ENCODE assay signal across 19 cellular contexts in genomic region chr19:54756199-54757110, GRCh38. TPM values are rescaled to one million over a fixed set of nuclear protein-coding genes. Genes with fewer than 3 reads are reported as not detected.
"Had no signal": no experiment of that assay in that cellular context is flagged by ENCODE, and none has a peak within 500 bp of the region (broad histone marks: within the 10 kb centered on the region; RNA-seq: fewer than 3 reads in every experiment).

No MANE protein-coding gene starts in this region.

RNA-seq across cellular contexts. Expression of gene KIR2DL1, which starts 13.1 kb away (rescaled TPM):
- total RNA-seq: activated naive CD4-positive, alpha-beta T cell treated with anti-CD3 and anti-CD28 coated beads for 36 hours; activated naive CD4-positive, alpha-beta T cell treated with anti-CD3 and anti-CD28 coated beads, Interleukin-2, amount 50 U/mL, for 72 hours; activated naive CD8-positive, alpha-beta T cell treated with anti-CD3 and anti-CD28 coated beads for 36 hours; activated naive CD8-positive, alpha-beta T cell treated with anti-CD3 and anti-CD28 coated beads, Interleukin-2, amount 10 ng/mL, durations not matched to agents 7 days and 5 days; activated T-cell treated with anti-CD3 and anti-CD28 coated beads, Interleukin-2, amount 50 U/mL, for 4 hours; activated T-helper 1 cell treated with anti-CD3 and anti-CD28 coated beads, Interleukin-12 subunit alpha, Interleukin-12 subunit beta, Interleukin-2, Interleukin-4 antibody, amounts not matched to agents 30 ng/mL and 10 ng/mL and 1 ng/mL, durations not matched to agents 14 hours and 24 hours and 36 hours; activated T-helper 17 cell treated with anti-CD3 and anti-CD28 coated beads, Interleukin-2, amount 50 U/mL, for 72 hours; activated T-helper 2 cell treated with anti-CD3 and anti-CD28 coated beads, Interferon-gamma antibody, Interleukin-2, Interleukin-4, amounts not matched to agents 10 μg/mL and 5 μg/mL and 100 μg/mL, durations not matched to agents 14 hours and 24 hours and 36 hours; adrenal gland; aorta; ascending aorta; astrocyte; body of pancreas; breast epithelium; bronchial epithelial cell; cardiac muscle cell; cardiac septum had no signal
- polyA plus RNA-seq: adipose tissue, aorta, cardiac muscle cell had no signal

RNA-seq across cellular contexts. Expression of gene KIR2DL3, which starts 18.1 kb away (rescaled TPM):
- total RNA-seq: activated naive CD4-positive, alpha-beta T cell treated with anti-CD3 and anti-CD28 coated beads for 36 hours; activated naive CD8-positive, alpha-beta T cell treated with anti-CD3 and anti-CD28 coated beads for 36 hours; activated T-cell treated with anti-CD3 and anti-CD28 coated beads, Interleukin-2, amount 50 U/mL, for 72 hours; activated T-helper 1 cell treated with anti-CD3 and anti-CD28 coated beads, Interleukin-12 subunit alpha, Interleukin-12 subunit beta, Interleukin-2, Interleukin-4 antibody, amounts not matched to agents 30 ng/mL and 10 ng/mL and 1 ng/mL, durations not matched to agents 14 hours and 24 hours and 36 hours; activated T-helper 17 cell treated with anti-CD3 and anti-CD28 coated beads, Interleukin-2, amount 50 U/mL, for 72 hours; activated T-helper 2 cell treated with anti-CD3 and anti-CD28 coated beads, Interferon-gamma antibody, Interleukin-2, Interleukin-4, amounts not matched to agents 10 μg/mL and 5 μg/mL and 100 μg/mL, durations not matched to agents 14 hours and 24 hours and 36 hours; aorta; ascending aorta; astrocyte; body of pancreas; breast epithelium; bronchial epithelial cell; cardiac muscle cell; cardiac septum had no signal
- polyA plus RNA-seq: aorta, cardiac muscle cell had no signal

RNA-seq across cellular contexts. Expression of gene KIR3DL3, which starts 32.2 kb away (rescaled TPM):
- total RNA-seq: activated naive CD4-positive, alpha-beta T cell treated with anti-CD3 and anti-CD28 coated beads for 36 hours; activated naive CD4-positive, alpha-beta T cell treated with anti-CD3 and anti-CD28 coated beads, Interleukin-2, amount 50 U/mL, for 72 hours; activated naive CD8-positive, alpha-beta T cell treated with anti-CD3 and anti-CD28 coated beads for 36 hours; activated naive CD8-positive, alpha-beta T cell treated with anti-CD3 and anti-CD28 coated beads, Interleukin-2, amount 10 ng/mL, durations not matched to agents 7 days and 5 days; activated T-cell treated with anti-CD3 and anti-CD28 coated beads, Interleukin-2, amount 50 U/mL, for 4 hours; activated T-cell treated with anti-CD3 and anti-CD28 coated beads, Interleukin-2, amount 50 U/mL, for 72 hours; activated T-helper 1 cell treated with anti-CD3 and anti-CD28 coated beads, Interleukin-12 subunit alpha, Interleukin-12 subunit beta, Interleukin-2, Interleukin-4 antibody, amounts not matched to agents 30 ng/mL and 10 ng/mL and 1 ng/mL, durations not matched to agents 14 hours and 24 hours and 36 hours; activated T-helper 17 cell treated with anti-CD3 and anti-CD28 coated beads, Interleukin-2, amount 50 U/mL, for 72 hours; activated T-helper 2 cell treated with anti-CD3 and anti-CD28 coated beads, Interferon-gamma antibody, Interleukin-2, Interleukin-4, amounts not matched to agents 10 μg/mL and 5 μg/mL and 100 μg/mL, durations not matched to agents 14 hours and 24 hours and 36 hours; adrenal gland; aorta; ascending aorta; astrocyte; body of pancreas; breast epithelium; bronchial epithelial cell; cardiac muscle cell; cardiac septum had no signal
- polyA plus RNA-seq: adipose tissue, adrenal gland, aorta, cardiac muscle cell had no signal

RNA-seq across cellular contexts. Expression of gene KIR2DL4, which starts 47.0 kb away (rescaled TPM):
- total RNA-seq: activated naive CD4-positive, alpha-beta T cell treated with anti-CD3 and anti-CD28 coated beads for 36 hours; activated naive CD8-positive, alpha-beta T cell treated with anti-CD3 and anti-CD28 coated beads for 36 hours; activated naive CD8-positive, alpha-beta T cell treated with anti-CD3 and anti-CD28 coated beads, Interleukin-2, amount 10 ng/mL, durations not matched to agents 7 days and 5 days; activated T-cell treated with anti-CD3 and anti-CD28 coated beads, Interleukin-2, amount 50 U/mL, for 4 hours; activated T-helper 17 cell treated with anti-CD3 and anti-CD28 coated beads, Interleukin-2, amount 50 U/mL, for 72 hours; activated T-helper 2 cell treated with anti-CD3 and anti-CD28 coated beads, Interferon-gamma antibody, Interleukin-2, Interleukin-4, amounts not matched to agents 10 μg/mL and 5 μg/mL and 100 μg/mL, durations not matched to agents 14 hours and 24 hours and 36 hours; aorta; ascending aorta; astrocyte; body of pancreas; bronchial epithelial cell; cardiac muscle cell; cardiac septum had no signal
- polyA plus RNA-seq: adipose tissue, cardiac muscle cell had no signal

RNA-seq across cellular contexts. Expression of gene KIR3DL1, which starts 59.8 kb away (rescaled TPM):
- total RNA-seq: activated naive CD4-positive, alpha-beta T cell treated with anti-CD3 and anti-CD28 coated beads for 36 hours; activated naive CD8-positive, alpha-beta T cell treated with anti-CD3 and anti-CD28 coated beads for 36 hours; activated T-helper 1 cell treated with anti-CD3 and anti-CD28 coated beads, Interleukin-12 subunit alpha, Interleukin-12 subunit beta, Interleukin-2, Interleukin-4 antibody, amounts not matched to agents 30 ng/mL and 10 ng/mL and 1 ng/mL, durations not matched to agents 14 hours and 24 hours and 36 hours; activated T-helper 17 cell treated with anti-CD3 and anti-CD28 coated beads, Interleukin-2, amount 50 U/mL, for 72 hours; activated T-helper 2 cell treated with anti-CD3 and anti-CD28 coated beads, Interferon-gamma antibody, Interleukin-2, Interleukin-4, amounts not matched to agents 10 μg/mL and 5 μg/mL and 100 μg/mL, durations not matched to agents 14 hours and 24 hours and 36 hours; aorta; ascending aorta; astrocyte; body of pancreas; bronchial epithelial cell; cardiac muscle cell; cardiac septum had no signal
- polyA plus RNA-seq: adipose tissue, aorta, cardiac muscle cell had no signal
